In the genomic region with DNA sequence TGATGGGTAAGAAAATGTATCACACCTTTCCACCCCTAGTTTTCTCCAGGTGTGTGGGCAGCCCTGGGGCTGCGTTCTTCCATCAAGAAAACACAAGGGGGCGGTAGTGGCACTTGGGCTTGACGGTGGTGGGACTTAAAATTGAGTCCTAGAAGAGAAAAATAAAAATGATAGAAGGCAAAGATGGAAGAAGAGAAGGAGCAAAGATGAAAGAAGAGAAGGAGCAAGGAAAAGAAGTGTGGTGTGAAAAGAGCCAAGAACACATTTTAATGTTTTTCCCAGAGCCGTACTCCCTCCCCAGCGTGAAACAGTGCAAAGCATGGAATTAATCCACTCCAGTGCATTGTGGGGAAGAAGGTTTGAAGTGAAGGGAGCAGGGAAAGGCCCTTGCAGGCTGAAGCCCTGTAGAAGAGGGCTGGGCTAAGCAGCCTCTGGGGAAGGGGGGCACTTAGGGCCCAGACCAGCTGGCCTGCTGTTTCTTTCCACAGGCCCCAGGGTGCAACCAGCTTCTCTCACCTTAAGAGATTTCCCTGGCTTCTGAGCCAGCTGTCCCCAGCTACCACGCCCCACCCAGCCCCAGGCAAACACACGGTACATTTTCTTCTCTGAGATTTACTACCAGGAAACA, we compare ENCODE assay signal across 8 cellular contexts.
DNase-seq lines count a peak whose midpoint lies in the region; ATAC-seq and TF ChIP-seq lines count a peak whose summit lies in the region.

No MANE protein-coding gene starts in this region.

- no peaks in the 10 kb centered on the region for H3K79me2 ChIP-seq in DOHH2 (ENCODE audit: control insufficient read depth, low read length)

- no peaks in the 10 kb centered on the region for H3K4me1 Mint-ChIP-seq in activated T-helper 2 cell treated with anti-CD3 and anti-CD28 coated beads, Interferon-gamma antibody, Interleukin-2, Interleukin-4, amounts not matched to agents 10 μg/mL and 5 μg/mL and 100 μg/mL, durations not matched to agents 14 hours and 24 hours and 36 hours (ENCODE audit: low read depth)

- no peak overlapping the region for H3K27ac ChIP-seq in DOHH2 (ENCODE audit: low read depth, low read length)

- peak; percentile 68 for DNase-seq in NCI-H774 (lab: John Stamatoyannopoulos, UW)
- DNase-seq in activated naive CD4-positive, alpha-beta T cell treated with anti-CD3 and anti-CD28 coated beads, Interleukin-2, amount 50 U/mL, for 16 hours, result peak; percentile 24
- DNase-seq in left cardiac atrium, result peak; percentile 44
- peak; percentile 71 for DNase-seq in renal cortical epithelial cell (ENCODE audit: low read depth)
- DNase-seq in activated T-helper 2 cell treated with anti-CD3 and anti-CD28 coated beads, Interferon-gamma antibody, Interleukin-2, Interleukin-4, amounts not matched to agents 10 μg/mL and 5 μg/mL and 100 μg/mL, durations not matched to agents 14 hours and 24 hours and 36 hours (ENCODE audit: low spot score), result no peak

- H3K36me3 Mint-ChIP-seq in activated T-helper 2 cell treated with anti-CD3 and anti-CD28 coated beads, Interferon-gamma antibody, Interleukin-2, Interleukin-4, amounts not matched to agents 10 μg/mL and 5 μg/mL and 100 μg/mL, durations not matched to agents 14 hours and 24 hours and 36 hours (ENCODE audit: low read depth), result no peaks in the 10 kb centered on the region

- H3K9me3 Mint-ChIP-seq in activated T-helper 2 cell treated with anti-CD3 and anti-CD28 coated beads, Interferon-gamma antibody, Interleukin-2, Interleukin-4, amounts not matched to agents 10 μg/mL and 5 μg/mL and 100 μg/mL, durations not matched to agents 14 hours and 24 hours and 36 hours, result no peaks in the 10 kb centered on the region

- peak; percentile 86 for TF ChIP-seq CTCF in DOHH2 (IDR thresholded peaks at IDR 0.05; ENCODE audit: low read depth, low read length, poor library complexity, severe bottlenecking)

- intact Hi-C loops in left cardiac atrium (cut with DNase I), result loop anchor here (2.0 to 5.0 kb wide), 4 partner anchors 54 to 491 kb away; no protein-coding TSS in a partner anchor
- intact Hi-C loops in activated T-helper 2 cell treated with anti-CD3 and anti-CD28 coated beads, Interferon-gamma antibody, Interleukin-2, Interleukin-4, amounts not matched to agents 10 μg/mL and 5 μg/mL and 100 μg/mL, durations not matched to agents 14 hours and 24 hours and 36 hours (cut with micrococcal nuclease), result loop anchor here (1.0 kb wide), 2 partner anchors 265 to 495 kb away; no protein-coding TSS in a partner anchor

- H3K4me3 Mint-ChIP-seq in activated T-helper 2 cell treated with anti-CD3 and anti-CD28 coated beads, Interferon-gamma antibody, Interleukin-2, Interleukin-4, amounts not matched to agents 10 μg/mL and 5 μg/mL and 100 μg/mL, durations not matched to agents 14 hours and 24 hours and 36 hours (ENCODE audit: low read depth), result no peak overlapping the region

- peaks cover 7% of the 10 kb centered on the region for H3K27me3 Mint-ChIP-seq in activated T-helper 2 cell treated with anti-CD3 and anti-CD28 coated beads, Interferon-gamma antibody, Interleukin-2, Interleukin-4, amounts not matched to agents 10 μg/mL and 5 μg/mL and 100 μg/mL, durations not matched to agents 14 hours and 24 hours and 36 hours (ENCODE audit: low read depth)

- H3K27ac Mint-ChIP-seq in activated T-helper 2 cell treated with anti-CD3 and anti-CD28 coated beads, Interferon-gamma antibody, Interleukin-2, Interleukin-4, amounts not matched to agents 10 μg/mL and 5 μg/mL and 100 μg/mL, durations not matched to agents 14 hours and 24 hours and 36 hours, result no peak overlapping the region

- H3K9me2 ChIP-seq in DOHH2 (replicated peaks; ENCODE audit: control insufficient read depth, low read length), result no peaks in the 10 kb centered on the region

- H4K20me1 ChIP-seq in DOHH2 (ENCODE audit: control insufficient read depth, insufficient read depth, low read depth, low read length), result no peaks in the 10 kb centered on the region

- no peaks in the 10 kb centered on the region for H3K4me1 ChIP-seq in DOHH2 (ENCODE audit: control insufficient read depth, low read length)

- no peaks in the 10 kb centered on the region for H3K36me3 ChIP-seq in DOHH2 (ENCODE audit: control insufficient read depth, low read length)

- ATAC-seq in HG03442 (IDR thresholded peaks at IDR 0.05; ENCODE audit: unreplicated experiment) (peak; percentile 45), left cardiac atrium (peak; percentile 82 to 88), HG02981 (IDR thresholded peaks at IDR 0.05; ENCODE audit: unreplicated experiment) (no peak)

- no peak overlapping the region for H3K4me3 ChIP-seq in DOHH2 (ENCODE audit: low read length)

- H3F3A ChIP-seq in DOHH2 (ENCODE audit: control insufficient read depth, insufficient read depth), result no peaks in the 10 kb centered on the region

- H3K27me3 ChIP-seq in DOHH2 (ENCODE audit: control insufficient read depth, low read length), result no peaks in the 10 kb centered on the region

- no peak overlapping the region for H3K4me2 ChIP-seq in DOHH2 (ENCODE audit: low read length)

- no peaks in the 10 kb centered on the region for H3K9me3 ChIP-seq in DOHH2 (ENCODE audit: control insufficient read depth, insufficient read depth, low read length)
